In the genomic region with DNA sequence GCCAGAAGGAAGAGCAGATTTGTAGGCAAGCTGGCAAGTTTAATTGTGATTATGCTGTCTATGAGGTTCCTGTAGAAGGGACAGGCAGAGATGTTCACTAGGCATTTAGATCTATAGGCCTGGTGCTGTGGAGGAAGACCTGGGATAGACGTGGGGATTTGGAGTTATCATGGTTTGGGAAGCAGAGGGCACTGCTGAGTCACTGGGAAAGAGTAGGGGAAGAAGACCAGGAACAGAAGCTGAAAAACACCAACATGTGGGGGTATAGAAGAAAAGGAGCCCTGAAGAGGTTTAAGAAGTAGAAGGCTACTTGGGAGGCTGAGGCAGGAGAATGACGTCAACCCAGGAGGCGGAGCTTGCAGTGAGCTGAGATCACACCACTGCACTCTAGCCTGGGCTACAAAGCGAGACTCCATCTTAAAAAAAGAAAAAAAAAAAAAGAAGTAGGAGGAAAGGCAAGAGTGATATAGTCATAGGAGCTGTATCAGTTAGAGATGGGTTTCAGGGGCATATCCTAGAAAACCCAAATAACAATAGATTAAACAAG, we compare ENCODE assay signal across 12 cellular contexts. TPM values are rescaled to one million over a fixed set of nuclear protein-coding genes. Genes with fewer than 3 reads are reported as not detected.
DNase-seq lines count a peak whose midpoint lies in the region; ATAC-seq and TF ChIP-seq lines count a peak whose summit lies in the region.
"Had no signal": no experiment of that assay in that cellular context is flagged by ENCODE, and none has a peak within 500 bp of the region (broad histone marks: within the 10 kb centered on the region; RNA-seq: fewer than 3 reads in every experiment).

No MANE protein-coding gene starts in this region.

- H3K79me2 ChIP-seq in GM23338 (replicated peaks; ENCODE audit: insufficient read depth), result no peaks in the 10 kb centered on the region
- H3K79me2 ChIP-seq in mammary epithelial cell (ENCODE audit: insufficient read depth, low read length), result no peaks in the 10 kb centered on the region

- DNase-seq in GM23338 (ENCODE audit: low spot score) (peak; percentile 40), KBM-7 (peak; percentile 27), mammary epithelial cell (peak; percentile 12), lung microvascular endothelial cell (ENCODE audit: low read depth in 2 of 2) (peak; percentile 45 to 69), cerebellar nuclear complex (lab: John Stamatoyannopoulos, UW) (no peak), COLO668 (lab: John Stamatoyannopoulos, UW; ENCODE audit: unreplicated experiment) (no peak), NCI-H128 (lab: John Stamatoyannopoulos, UW; ENCODE audit: unreplicated experiment) (no peak)
- DNase-seq: amygdala; CD4-positive, alpha-beta memory T cell; hypothalamus; NCI-H345 had no signal

- no peaks in the 10 kb centered on the region for H3K4me1 Mint-ChIP-seq in GM23338
- H3K4me1 Mint-ChIP-seq: CD4-positive, alpha-beta memory T cell had no signal

- in situ Hi-C loops in KBM-7 (cut with MboI; ENCODE audit: low pct_unique_long_range_greater_than_20kb, low sequenced_read_pairs) (no loop called here), mammary epithelial cell (cut with MboI; ENCODE audit: low sequenced_read_pairs in 2 of 2) (no loop called here)

- no peaks in the 10 kb centered on the region for H3K9me2 ChIP-seq in GM23338 (ENCODE audit: insufficient read depth)

- H3K27ac Mint-ChIP-seq in GM23338, result no peak overlapping the region

- H4K20me1 ChIP-seq in GM23338 (replicated peaks; ENCODE audit: insufficient read depth) (no peaks in the 10 kb centered on the region), mammary epithelial cell (ENCODE audit: insufficient read depth, low read length) (no peaks in the 10 kb centered on the region)

- 46% methylated on average over 4 of the region's 4 CpGs for WGBS in mammary epithelial cell (ENCODE audit: low coverage, missing lambda C conversion rate)

- no peaks in the 10 kb centered on the region for H3K4me1 ChIP-seq in GM23338 (ENCODE audit: insufficient read depth)
- no peaks in the 10 kb centered on the region for H3K4me1 ChIP-seq in mammary epithelial cell (ENCODE audit: insufficient read depth, low read length)

- ATAC-seq in GM23338, result peak; percentile 79

- H3K9me3 ChIP-seq in mammary epithelial cell (replicated peaks; ENCODE audit: insufficient read depth, low read length), result no peaks in the 10 kb centered on the region

- H3K9ac ChIP-seq in mammary epithelial cell (ENCODE audit: insufficient read depth, low read length), result no peak overlapping the region

- H3K4me3 ChIP-seq in GM23338 (no peak overlapping the region), mammary epithelial cell (replicated peaks in 1 of 3; ENCODE audit: insufficient read depth in 1 of 3, low read depth in 2 of 3, low read length in 3 of 3) (no peak overlapping the region)

- H2AFZ ChIP-seq in GM23338, result no peak overlapping the region; the same call in 1 of the 2 replicates
- no peak overlapping the region for H2AFZ ChIP-seq in mammary epithelial cell (ENCODE audit: low read depth, low read length)

- 0 out of 3 replicates have a peak, but pooled peaks cover 2% of the 10 kb centered on the region for H3K9me3 Mint-ChIP-seq in GM23338
- H3K9me3 Mint-ChIP-seq: CD4-positive, alpha-beta memory T cell had no signal

- H3F3A ChIP-seq in GM23338 (replicated peaks; ENCODE audit: low read depth), result no peaks in the 10 kb centered on the region

- CTCF ChIA-PET in mammary epithelial cell (lab: Charles Lee; ENCODE audit: low non-redundant PET), result interaction anchor here (0.6 to 0.7 kb wide), 2 partner anchors 93 to 196 kb away, joined by 3 to 8 read pairs; no protein-coding TSS in a partner anchor

- TF ChIP-seq CTCF in GM23338 (conservative IDR thresholded peaks at IDR 0.05; ENCODE audit: low read depth in 2 of 2), result peak; percentile 36 to 70; a peak in 3 of 4 replicates
- peak in 1 of 2 donors; percentile 56 for TF ChIP-seq CTCF in mammary epithelial cell (conservative IDR thresholded peaks at IDR 0.05 in 1 of 2, IDR thresholded peaks at IDR 0.05 in 1 of 2; ENCODE audit: extremely low read depth in 1 of 2, insufficient read depth in 1 of 2, low read depth in 1 of 2, low read length in 2 of 2)

- intact Hi-C loops in mammary epithelial cell (cut with micrococcal nuclease), result loop anchor here (1.0 to 5.0 kb wide), 3 partner anchors 93 to 495 kb away; no protein-coding TSS in a partner anchor

- dilution Hi-C loops in mammary epithelial cell (cut with HindIII; ENCODE audit: low sequenced_read_pairs), result no loop called here

- no peaks in the 10 kb centered on the region for H3K36me3 Mint-ChIP-seq in GM23338 (ENCODE audit: low read depth)
- H3K36me3 Mint-ChIP-seq: CD4-positive, alpha-beta memory T cell had no signal

- no peak overlapping the region for H3K27ac ChIP-seq in GM23338 (ENCODE audit: low read depth)
- no peak overlapping the region for H3K27ac ChIP-seq in mammary epithelial cell (ENCODE audit: insufficient read depth, low read depth, low read length)

- H3K4me2 ChIP-seq in GM23338 (no peak overlapping the region), mammary epithelial cell (ENCODE audit: insufficient read depth, low read depth, low read length) (no peak overlapping the region)

- BruUV-seq in mammary epithelial cell (replicated peaks; lab: Mats Ljungman, UMichigan), result no TSS peak

- H3K4me3 Mint-ChIP-seq in GM23338, result no peak overlapping the region
- H3K4me3 Mint-ChIP-seq: CD4-positive, alpha-beta memory T cell had no signal

- peaks cover 7% of the 10 kb centered on the region for H3K27me3 Mint-ChIP-seq in GM23338 (ENCODE audit: insufficient read depth, low read depth, poor library complexity)

- H3K27me3 ChIP-seq in GM23338 (ENCODE audit: insufficient read depth) (no peaks in the 10 kb centered on the region), mammary epithelial cell (ENCODE audit: insufficient read depth, low read length) (no peaks in the 10 kb centered on the region)

- H3K36me3 ChIP-seq in GM23338 (ENCODE audit: insufficient read depth), result no peaks in the 10 kb centered on the region
- no peaks in the 10 kb centered on the region for H3K36me3 ChIP-seq in mammary epithelial cell (ENCODE audit: insufficient read depth, low read length)

RNA-seq across cellular contexts. Expression of gene GRK7, which starts 19.3 kb away (rescaled TPM):
- total RNA-seq in GM23338 (2014; rRNA removed; shearing (Covaris generic)), result not detected in 2 replicates
- polyA plus RNA-seq in GM23338 (2016; fragmentation: Nextera tagmentation; extraction: Ambion mirVana) (not detected in 2 replicates), mammary epithelial cell (not detected)
- total RNA-seq in mammary epithelial cell (under 1 TPM in 1 of 2 donors, not detected in 1; under 0.01 TPM), lung microvascular endothelial cell (not detected in 2 replicates)
- polyA minus RNA-seq in mammary epithelial cell, result not detected
- total RNA-seq: pulmonary artery endothelial cell had no signal
- polyA plus RNA-seq: CD4-positive, alpha-beta memory T cell had no signal

RNA-seq across cellular contexts. Expression of gene RNF7, which starts 44.4 kb away (rescaled TPM):
- total RNA-seq in GM23338 (2014; rRNA removed; shearing (Covaris generic)), result 156 and 173 TPM in 2 replicates
- polyA plus RNA-seq in GM23338 (2016; fragmentation: Nextera tagmentation; extraction: Ambion mirVana) (254 and 256 TPM in 2 replicates), mammary epithelial cell (106 TPM)
- total RNA-seq in mammary epithelial cell (10 to 100 TPM; 48.3 to 97.7 TPM), lung microvascular endothelial cell (23.4 and 27.9 TPM in 2 replicates)
- polyA minus RNA-seq in mammary epithelial cell, result 7.5 TPM

Comparison
In these comparisons a context has a peak if more than half of its experiments do, and no peak if none do; other contexts are left out.
1. DNase-seq: peak in GM23338 (single experiment), KBM-7 (single experiment), mammary epithelial cell (single experiment) and lung microvascular endothelial cell (2 of 2); none in cerebellar nuclear complex (0 of 2), COLO668 (single experiment) and NCI-H128 (single experiment).